In genomic region chr12:49869816-49870500, GRCh38 we compare ENCODE assay signal across 12 cellular contexts. TPM values are rescaled to one million over a fixed set of nuclear protein-coding genes. Genes with fewer than 3 reads are reported as not detected.
DNase-seq lines count a peak whose midpoint lies in the region; ATAC-seq and TF ChIP-seq lines count a peak whose summit lies in the region.
"Had no signal": no experiment of that assay in that cellular context is flagged by ENCODE, and none has a peak within 500 bp of the region (broad histone marks: within the 10 kb centered on the region; RNA-seq: fewer than 3 reads in every experiment).

No MANE protein-coding gene starts in this region.

- H3K4me3 ChIP-seq in IMR-90 (ENCODE audit: insufficient read depth, low read depth, low read length): no peak overlapping the region
- H3K4me3 ChIP-seq in coronary artery: no peak overlapping the region
- no peak overlapping the region for H3K4me3 ChIP-seq in mesodermal cell (ENCODE audit: extremely low read depth, insufficient read depth, low read length, poor library complexity, severe bottlenecking)
- H3K4me3 ChIP-seq in foreskin fibroblast (ENCODE audit: low read depth in 1 of 2, low read length in 2 of 2): no peak overlapping the region
- H3K4me3 ChIP-seq: tibial artery had no signal

- intact Hi-C loops in IMR-90 (cut with micrococcal nuclease): loop anchor here (1.0 kb wide), 1 partner anchor 75 kb away; no protein-coding TSS in a partner anchor

- H3K9me3 ChIP-seq in IMR-90 (ENCODE audit: control insufficient read depth, insufficient read depth, low read length): no peaks in the 10 kb centered on the region
- H3K9me3 ChIP-seq in mesodermal cell (ENCODE audit: control insufficient read depth, low read length): no peaks in the 10 kb centered on the region
- H3K9me3 ChIP-seq: tibial artery had no signal

- H2AFZ ChIP-seq in IMR-90 (replicated peaks; ENCODE audit: low read length, poor library complexity): peak overlapping the region; percentile 55

- no peak overlapping the region for H3K4me2 ChIP-seq in IMR-90 (ENCODE audit: low read depth, low read length)

- no peak overlapping the region for H3K14ac ChIP-seq in IMR-90 (replicated peaks; ENCODE audit: low read depth, low read length)

- H3K27ac ChIP-seq in IMR-90 (ENCODE audit: insufficient read depth, low read length) (peak overlapping the region; percentile 31), coronary artery (peak overlapping the region; percentile 7 to 79), mesodermal cell (ENCODE audit: low read depth, low read length, severe bottlenecking) (peak overlapping the region; percentile 41), temporal lobe (ENCODE audit: low read depth, low read length) (peak overlapping the region; percentile 63)
- H3K27ac ChIP-seq: tibial artery had no signal

- no peak overlapping the region for H2BK120ac ChIP-seq in IMR-90 (ENCODE audit: low read depth, low read length)

- H2AK5ac ChIP-seq in IMR-90 (ENCODE audit: low read depth, low read length): peak overlapping the region; percentile 17; the same call in 1 of the 2 replicates

- TF ChIP-seq RAD21 in IMR-90 (IDR thresholded peaks at IDR 0.05; ENCODE audit: low read length): no peak

- H2BK15ac ChIP-seq in IMR-90 (ENCODE audit: low read depth, low read length): no peak overlapping the region

- dilution Hi-C loops in IMR-90 (cut with HindIII; ENCODE audit: low sequenced_read_pairs, unreplicated experiment): no loop called here

- no peaks in the 10 kb centered on the region; the same call in 1 of the 2 replicates for H3K9me1 ChIP-seq in IMR-90 (ENCODE audit: insufficient read depth, low read length)

- peak overlapping the region; percentile 4 for H2AK9ac ChIP-seq in IMR-90 (replicated peaks; ENCODE audit: low read depth, low read length, poor library complexity)

- no peak overlapping the region; the same call in 1 of the 2 replicates for H2BK20ac ChIP-seq in IMR-90 (ENCODE audit: low read depth, low read length)

- no peak for DNase-seq in IMR-90
- DNase-seq in coronary artery (ENCODE audit: low spot score): peak; percentile 68
- DNase-seq in activated gamma-delta T cell (lab: John Stamatoyannopoulos, UW): no peak
- no peak for DNase-seq in foreskin fibroblast
- DNase-seq: activated CD4-positive, alpha-beta T cell treated with anti-CD3 and anti-CD28 coated beads for 4 hours; T-helper 17 cell had no signal

- ATAC-seq in IMR-90 (ENCODE audit: low read depth) (no peak), GM18867 (IDR thresholded peaks at IDR 0.05; ENCODE audit: unreplicated experiment) (no peak)
- ATAC-seq: T-helper 17 cell had no signal

- no peak overlapping the region for H3K9ac ChIP-seq in IMR-90 (ENCODE audit: low read depth, low read length)

- H2BK5ac ChIP-seq in IMR-90 (ENCODE audit: low read depth, low read length, poor library complexity, severe bottlenecking): no peak overlapping the region

- H3K4me1 ChIP-seq in IMR-90 (ENCODE audit: control insufficient read depth, insufficient read depth, low read length) (peaks cover 27% of the 10 kb centered on the region), mesodermal cell (ENCODE audit: control insufficient read depth, insufficient read depth, low read length, poor library complexity, severe bottlenecking) (peaks cover 26% of the 10 kb centered on the region)

- POLR2A ChIA-PET in IMR-90 (lab: Charles Lee; ENCODE audit: unreplicated experiment): no interaction called here

- H3K23ac ChIP-seq in IMR-90 (ENCODE audit: low read depth, low read length): no peak overlapping the region

- H3K27me3 ChIP-seq in IMR-90 (ENCODE audit: control insufficient read depth, insufficient read depth, low read length): peaks cover 16% of the 10 kb centered on the region

- no peak overlapping the region for H3K56ac ChIP-seq in IMR-90 (ENCODE audit: extremely low read depth, insufficient read depth, low read length)

- TF ChIP-seq CTCF in IMR-90 (conservative IDR thresholded peaks at IDR 0.05; ENCODE audit: low read depth, low read length): no peak
- TF ChIP-seq CTCF in coronary artery (IDR thresholded peaks at IDR 0.05): no peak
- no peak for TF ChIP-seq CTCF in foreskin fibroblast (IDR thresholded peaks at IDR 0.05; ENCODE audit: low read depth, low read length)

- H4K5ac ChIP-seq in IMR-90 (ENCODE audit: low read depth, low read length): peak overlapping the region; percentile 13; the same call in 1 of the 2 replicates

- peak overlapping the region in 1 of 2 experiments; percentile 32; a peak in 1 of 4 replicates for H4K8ac ChIP-seq in IMR-90 (ENCODE audit: low read depth in 2 of 2, low read length in 2 of 2)

- H3K79me1 ChIP-seq in IMR-90 (ENCODE audit: low read depth in 1 of 2, low read length in 2 of 2): no peaks in the 10 kb centered on the region

- H4K20me1 ChIP-seq in IMR-90 (ENCODE audit: insufficient read depth, low read length): 0 out of 2 replicates have a peak, but pooled peaks cover 4% of the 10 kb centered on the region

- in situ Hi-C loops in IMR-90 (cut with MboI; ENCODE audit: low sequenced_read_pairs): loop anchor here (5.0 kb wide), 2 partner anchors 82 to 182 kb away; partner anchors contain the start of gene AQP2

- peak overlapping the region; percentile 29; the same call in 1 of the 2 replicates for H3K4ac ChIP-seq in IMR-90 (ENCODE audit: low read depth, low read length)

- no peak for TF ChIP-seq POLR2A in IMR-90 (IDR thresholded peaks at IDR 0.05; ENCODE audit: low read depth, low read length)

- H4K91ac ChIP-seq in IMR-90 (ENCODE audit: insufficient read depth, low read depth, low read length): peak overlapping the region; percentile 3; the same call in 1 of the 2 replicates

- H3K36me3 ChIP-seq in IMR-90 (ENCODE audit: control insufficient read depth, insufficient read depth, low read length) (no peaks in the 10 kb centered on the region), mesodermal cell (ENCODE audit: control insufficient read depth, insufficient read depth, low read length) (no peaks in the 10 kb centered on the region)
- H3K36me3 ChIP-seq: tibial artery had no signal

- CTCF ChIA-PET in IMR-90 (lab: Yijun Ruan, JAX): no interaction called here

- no TSS peak for BruUV-seq in IMR-90 (replicated peaks; lab: Mats Ljungman, UMichigan)

- WGBS in IMR-90 (ENCODE audit: extremely low coverage in 2 of 2, insufficient read length in 1 of 2), 2 experiments: 96% methylated on average over 9 of the region's 14 CpGs; no CpG with 5 or more reads in 1 of the 2 experiments
- WGBS in mesodermal cell (ENCODE audit: insufficient coverage in 2 of 2), 2 experiments: 92 to 96% methylated on average over 11 to 13 of the region's 14 CpGs

- peak overlapping the region; percentile 42 for H3K18ac ChIP-seq in IMR-90 (ENCODE audit: low read depth, low read length)

TF ChIP-seq in IMR-90, 13 proteins besides CTCF, POLR2A, EP300 and RAD21:
- no peak for TF ChIP-seq SMC3 (IDR thresholded peaks at IDR 0.05; ENCODE audit: low read depth, low read length)
- no peak for TF ChIP-seq MAZ (IDR thresholded peaks at IDR 0.05; ENCODE audit: borderline replicate concordance, low read depth, low read length)
- no peak for TF ChIP-seq RFX5 (IDR thresholded peaks at IDR 0.05; ENCODE audit: low read depth, low read length)
- no peak for TF ChIP-seq CEBPB (IDR thresholded peaks at IDR 0.05; ENCODE audit: low read depth, low read length)
- TF ChIP-seq FOS (IDR thresholded peaks at IDR 0.05; ENCODE audit: low read depth, low read length): no peak
- no peak for TF ChIP-seq MXI1 (IDR thresholded peaks at IDR 0.05; ENCODE audit: borderline replicate concordance, low read depth, low read length)
- TF ChIP-seq NFE2L2 (IDR thresholded peaks at IDR 0.05; ENCODE audit: low read depth, low read length): no peak
- TF ChIP-seq BHLHE40 (IDR thresholded peaks at IDR 0.05; ENCODE audit: low read depth, low read length): no peak
- no peak for TF ChIP-seq MAFK (IDR thresholded peaks at IDR 0.05; ENCODE audit: low read depth, low read length)
- no peak for TF ChIP-seq ELK1 (IDR thresholded peaks at IDR 0.05; ENCODE audit: borderline replicate concordance, low read depth, low read length)
- no peak for TF ChIP-seq CHD1 (IDR thresholded peaks at IDR 0.05; ENCODE audit: low read depth, low read length)

RNA-seq across cellular contexts. Expression of gene BCDIN3D, which starts 27.1 kb away (rescaled TPM):
- total RNA-seq in IMR-90 (2012; rRNA removed) (2.3 and 2.5 TPM in 2 replicates), temporal lobe (4.7 TPM)
- polyA plus RNA-seq in IMR-90 (2012; rRNA removed): 1.7 and 2.3 TPM in 2 replicates
- 0.78 and 1.1 TPM in 2 replicates for polyA plus RNA-seq in IMR-90 (2012; cell fraction: cytosol; rRNA removed)
- 0.88 and 1.3 TPM in 2 replicates for polyA plus RNA-seq in IMR-90 (2012; cell fraction: nucleus; rRNA removed; ENCODE audit: low replicate concordance)
- polyA plus RNA-seq in mesodermal cell (2013, experiment 1 of 2): 3.7 TPM
- polyA plus RNA-seq in mesodermal cell (2013, experiment 2 of 2): 2.8 TPM

RNA-seq across cellular contexts. Expression of gene FAIM2, which starts 33.7 kb away (rescaled TPM):
- total RNA-seq in IMR-90 (2012; rRNA removed) (0.72 and 0.83 TPM in 2 replicates), temporal lobe (24.6 TPM)
- polyA plus RNA-seq in IMR-90 (2012; rRNA removed): 5.0 and 5.3 TPM in 2 replicates
- 6.5 and 8.2 TPM in 2 replicates for polyA plus RNA-seq in IMR-90 (2012; cell fraction: cytosol; rRNA removed)
- 2.1 and 3.4 TPM in 2 replicates for polyA plus RNA-seq in IMR-90 (2012; cell fraction: nucleus; rRNA removed; ENCODE audit: low replicate concordance)
- polyA plus RNA-seq in mesodermal cell (2013, experiment 1 of 2): 2.0 TPM
- 0.56 TPM for polyA plus RNA-seq in mesodermal cell (2013, experiment 2 of 2)
- total RNA-seq: kidney epithelial cell, MCF 10A had no signal

RNA-seq across cellular contexts. Expression of gene NCKAP5L, which starts 41.7 kb away (rescaled TPM):
- total RNA-seq in IMR-90 (2012; rRNA removed): 6.1 and 7.2 TPM in 2 replicates
- 14.4 and 16.4 TPM in 2 replicates for polyA plus RNA-seq in IMR-90 (2012; rRNA removed)
- polyA plus RNA-seq in IMR-90 (2012; cell fraction: cytosol; rRNA removed): 7.3 and 11.2 TPM in 2 replicates
- 38.8 and 64.4 TPM in 2 replicates for polyA plus RNA-seq in IMR-90 (2012; cell fraction: nucleus; rRNA removed; ENCODE audit: low replicate concordance)
- polyA plus RNA-seq in mesodermal cell (2013, experiment 1 of 2): 32.2 TPM
- 26.3 TPM for polyA plus RNA-seq in mesodermal cell (2013, experiment 2 of 2)
- total RNA-seq in temporal lobe: 9.3 TPM

Comparison
In these comparisons a context has a peak if more than half of its experiments do, and no peak if none do; other contexts are left out.
1. RNA of gene FAIM2, which starts 33.7 kb away (total RNA-seq): 24.6 TPM in temporal lobe (single experiment); 0.72 to 0.83 TPM in IMR-90; every median in the first group is over 10 times any median in the second.
2. Peak in every context shown above with its lines, with median percentiles within 50 percentile points of each other: H3K27ac ChIP-seq.